Comparison of ENCODE assay signal across 15 cellular contexts in genomic region chr19:1817553-1818179, GRCh38. TPM values are rescaled to one million over a fixed set of nuclear protein-coding genes. Genes with fewer than 3 reads are reported as not detected.
DNase-seq lines count a peak whose midpoint lies in the region; ATAC-seq, FAIRE-seq and TF ChIP-seq lines count a peak whose summit lies in the region.
"Had no signal": no experiment of that assay in that cellular context is flagged by ENCODE, and none has a peak within 500 bp of the region (broad histone marks: within the 10 kb centered on the region; RNA-seq: fewer than 3 reads in every experiment).

No MANE protein-coding gene starts in this region.

- POLR2A ChIA-PET in HepG2 (lab: Yijun Ruan, JAX): no interaction called here

- H3K9ac ChIP-seq in HepG2 (ENCODE audit: insufficient read depth, low read depth, low read length): no peak overlapping the region

- TF ChIP-seq POLR2A in HepG2 (IDR thresholded peaks at IDR 0.05; ENCODE audit: insufficient read depth in 1 of 2, low read depth in 2 of 2, low read length in 2 of 2) (no peak), right lobe of liver (IDR thresholded peaks at IDR 0.05) (no peak)

- DNase-seq in HepG2 (ENCODE audit: low spot score): no peak
- no peak for DNase-seq in right lobe of liver
- peak; percentile 14 for DNase-seq in glutamatergic neuron
- DNase-seq in neural crest cell (ENCODE audit: low read depth, low spot score): no peak
- no peak for DNase-seq in SW 1271 (lab: John Stamatoyannopoulos, UW)
- DNase-seq in GM03348 (ENCODE audit: low spot score): no peak
- DNase-seq: C1 segment of cervical spinal cord; CD4-positive, alpha-beta T cell; DMS79 had no signal

- H3K27ac Mint-ChIP-seq in glutamatergic neuron (ENCODE audit: unreplicated experiment): no peak overlapping the region
- H3K27ac Mint-ChIP-seq in neural crest cell (ENCODE audit: unreplicated experiment): peak overlapping the region; percentile 78
- H3K27ac Mint-ChIP-seq: B cell; CD4-positive, alpha-beta T cell had no signal

- no peak for TF ChIP-seq EP300 in HepG2 (IDR thresholded peaks at IDR 0.05; ENCODE audit: low read depth in 2 of 2, low read length in 2 of 2)
- no peak for TF ChIP-seq EP300 in HepG2 (CRISPR knock-in tag; IDR thresholded peaks at IDR 0.05; ENCODE audit: borderline replicate concordance)

- no peak overlapping the region for H2AFZ ChIP-seq in HepG2 (ENCODE audit: low read length)

- ATAC-seq in HepG2: no peak
- no peak for ATAC-seq in right lobe of liver
- ATAC-seq in HG02885 (IDR thresholded peaks at IDR 0.05; ENCODE audit: poor library complexity, unreplicated experiment): no peak

- FAIRE-seq in HepG2 (lab: Jason Lieb, UNC): no peak
- FAIRE-seq: A204.1, GM12892, H1 had no signal

- H3K9me3 ChIP-seq in HepG2 (ENCODE audit: low read length) (no peaks in the 10 kb centered on the region), right lobe of liver (no peaks in the 10 kb centered on the region)
- H3K9me3 ChIP-seq: HAP-1 had no signal

- no peaks in the 10 kb centered on the region for H3K79me2 ChIP-seq in HepG2 (ENCODE audit: insufficient read depth, low read length)

- H4K20me1 ChIP-seq in HepG2 (ENCODE audit: insufficient read depth, low read length): no peaks in the 10 kb centered on the region

- H3K27me3 Mint-ChIP-seq in glutamatergic neuron (ENCODE audit: unreplicated experiment): peaks cover 7% of the 10 kb centered on the region
- H3K27me3 Mint-ChIP-seq in neural crest cell (ENCODE audit: low read depth): peaks cover 5% of the 10 kb centered on the region
- H3K27me3 Mint-ChIP-seq: B cell; CD4-positive, alpha-beta T cell had no signal

- in situ Hi-C loops in HepG2 (cut with HindIII; ENCODE audit: extremely low pct_ligation_motif_present, low pct_unique_long_range_greater_than_20kb): no loop called here

- H3K4me3 ChIP-seq in HepG2 (replicated peaks in 1 of 3; ENCODE audit: insufficient read depth in 1 of 3, low read depth in 2 of 3, low read length in 3 of 3) (no peak overlapping the region), right lobe of liver (no peak overlapping the region)
- H3K4me3 ChIP-seq: HAP-1 had no signal

- H3K27me3 ChIP-seq in HepG2 (ENCODE audit: control insufficient read depth in 1 of 2, insufficient read depth in 2 of 2, low read length in 2 of 2) (no peaks in the 10 kb centered on the region), right lobe of liver (no peaks in the 10 kb centered on the region)

- H3K4me3 Mint-ChIP-seq in glutamatergic neuron (ENCODE audit: unreplicated experiment) (no peak overlapping the region), neural crest cell (no peak overlapping the region)
- H3K4me3 Mint-ChIP-seq: B cell; CD4-positive, alpha-beta T cell had no signal

- BruUV-seq in HepG2 (replicated peaks; lab: Mats Ljungman, UMichigan): no TSS peak

- no peak overlapping the region for H3K4me2 ChIP-seq in HepG2 (ENCODE audit: low read depth, low read length)

- CTCF ChIA-PET in HepG2 (lab: Yijun Ruan, JAX; ENCODE audit: low intra/inter-chr PET ratio, low total read pairs): no interaction called here

- no peaks in the 10 kb centered on the region for H3K36me3 Mint-ChIP-seq in glutamatergic neuron (ENCODE audit: unreplicated experiment)
- peaks cover 3% of the 10 kb centered on the region for H3K36me3 Mint-ChIP-seq in neural crest cell (ENCODE audit: low read depth)

- peaks cover 5% of the 10 kb centered on the region for H3K9me3 Mint-ChIP-seq in glutamatergic neuron (ENCODE audit: unreplicated experiment)
- no peaks in the 10 kb centered on the region for H3K9me3 Mint-ChIP-seq in neural crest cell
- H3K9me3 Mint-ChIP-seq: CD4-positive, alpha-beta T cell had no signal

- no peak for TF ChIP-seq RAD21 in HepG2 (CRISPR knock-in tag; IDR thresholded peaks at IDR 0.05)

- intact Hi-C loops in HepG2 (cut with micrococcal nuclease; ENCODE audit: unreplicated experiment): no loop called here
- intact Hi-C loops in right lobe of liver (cut with DNase I): no loop called here

- H3K4me1 Mint-ChIP-seq in glutamatergic neuron (ENCODE audit: low read depth, unreplicated experiment): peaks cover 5% of the 10 kb centered on the region
- peaks cover 6% of the 10 kb centered on the region for H3K4me1 Mint-ChIP-seq in neural crest cell

- TF ChIP-seq CTCF in HepG2 (CRISPR knock-in tag; IDR thresholded peaks at IDR 0.05): no peak
- no peak for TF ChIP-seq CTCF in right lobe of liver (IDR thresholded peaks at IDR 0.05)
- no peak for TF ChIP-seq CTCF in glutamatergic neuron (IDR thresholded peaks at IDR 0.05; ENCODE audit: partially characterized antibody, unreplicated experiment)
- no peak for TF ChIP-seq CTCF in neural crest cell (conservative IDR thresholded peaks at IDR 0.05)

- H3K4me1 ChIP-seq in HepG2 (ENCODE audit: insufficient read depth, low read length) (peaks cover 12% of the 10 kb centered on the region), right lobe of liver (peaks cover 0 to 6% (median 0%) of the 10 kb centered on the region in 4 donors)

- no peak overlapping the region for H3K27ac ChIP-seq in HepG2 (ENCODE audit: extremely low read length, insufficient read depth, low read length)
- H3K27ac ChIP-seq in right lobe of liver: no peak overlapping the region

- H3K36me3 ChIP-seq in HepG2 (replicated peaks in 1 of 2; ENCODE audit: control insufficient read depth in 1 of 2, insufficient read depth in 2 of 2, low read length in 2 of 2) (peaks cover 32 to 41% of the 10 kb centered on the region in 2 experiments), right lobe of liver (peaks cover 0 to 64% (median 33%) of the 10 kb centered on the region in 4 donors)

- 98% methylated on average over 10 of the region's 25 CpGs for WGBS in HepG2 (ENCODE audit: low lambda C conversion rate)
- no CpG with 5 or more reads among the region's 25 CpGs for WGBS in right lobe of liver (ENCODE audit: insufficient coverage, low coverage, low lambda C conversion rate, missing lambda C conversion rate)

RNA-seq across cellular contexts. Expression of gene ATP8B3, which starts 5.6 kb away (rescaled TPM):
- total RNA-seq in HepG2 (2016; rRNA removed; fragmentation: Illumina TruSeq; extraction: Trizol): 1.8 and 2.6 TPM in 2 replicates
- 0.35 and 0.40 TPM in 2 replicates for total RNA-seq in HepG2 (2016; cell fraction: cytosol; rRNA removed; fragmentation: Illumina TruSeq; extraction: Trizol; ENCODE audit: low read depth)
- total RNA-seq in HepG2 (2016; cell fraction: insoluble cytoplasmic fraction; rRNA removed; fragmentation: Illumina TruSeq; extraction: Trizol): 1.8 and 2.6 TPM in 2 replicates
- total RNA-seq in HepG2 (2016; cell fraction: membrane; rRNA removed; fragmentation: Illumina TruSeq; extraction: Trizol): 1.2 and 1.7 TPM in 2 replicates
- total RNA-seq in HepG2 (2016; cell fraction: nucleus; rRNA removed; fragmentation: Illumina TruSeq; extraction: Trizol): 1.9 and 3.5 TPM in 2 replicates
- 5.8 and 5.9 TPM in 2 replicates for polyA plus RNA-seq in HepG2 (2011; rRNA removed)
- polyA plus RNA-seq in HepG2 (2011; cell fraction: cytosol; rRNA removed): 3.8 and 4.8 TPM in 2 replicates
- polyA plus RNA-seq in HepG2 (2011; cell fraction: nucleus; rRNA removed): 10.6 and 12.8 TPM in 2 replicates
- polyA plus RNA-seq in HepG2 (2012): 2.4 and 2.5 TPM in 2 replicates
- polyA plus RNA-seq in HepG2 (2016; cell fraction: cytosol; fragmentation: Illumina TruSeq; extraction: Trizol; ENCODE audit: low read depth): 0.36 and 0.59 TPM in 2 replicates
- 1.1 and 2.2 TPM in 2 replicates for polyA plus RNA-seq in HepG2 (2016; cell fraction: insoluble cytoplasmic fraction; fragmentation: Illumina TruSeq; extraction: Trizol; ENCODE audit: low read depth)
- 0.69 and 0.98 TPM in 2 replicates for polyA plus RNA-seq in HepG2 (2016; cell fraction: membrane; fragmentation: Illumina TruSeq; extraction: Trizol; ENCODE audit: low read depth)
- polyA plus RNA-seq in HepG2 (2016; cell fraction: nucleus; fragmentation: Illumina TruSeq; extraction: Trizol; ENCODE audit: insufficient read depth, low read depth): 9.6 and 11.4 TPM in 2 replicates
- 10.3 and 16.8 TPM in 2 replicates for polyA minus RNA-seq in HepG2 (2011; rRNA and poly(A)+ RNA removed; ENCODE audit: low replicate concordance)
- 4.6 and 5.4 TPM in 2 replicates for polyA minus RNA-seq in HepG2 (2011; cell fraction: cytosol; rRNA and poly(A)+ RNA removed)
- 2.7 and 3.0 TPM in 2 replicates for polyA minus RNA-seq in HepG2 (2011; cell fraction: nucleus; rRNA and poly(A)+ RNA removed)
- total RNA-seq in right lobe of liver: 1 to 10 TPM in 5 of 6 experiments, under 1 TPM in 1; 0.86 to 5.7 (median 3.1) TPM
- 2.5 TPM for total RNA-seq in glutamatergic neuron (ENCODE audit: unreplicated experiment)
- total RNA-seq in neural crest cell: 1.1 and 1.5 TPM in 2 replicates

RNA-seq across cellular contexts. Expression of gene REXO1, which starts 30.6 kb away (rescaled TPM):
- total RNA-seq in HepG2 (2016; rRNA removed; fragmentation: Illumina TruSeq; extraction: Trizol): 3.0 and 5.0 TPM in 2 replicates
- 1.1 and 3.2 TPM in 2 replicates for total RNA-seq in HepG2 (2016; cell fraction: cytosol; rRNA removed; fragmentation: Illumina TruSeq; extraction: Trizol; ENCODE audit: low read depth)
- total RNA-seq in HepG2 (2016; cell fraction: insoluble cytoplasmic fraction; rRNA removed; fragmentation: Illumina TruSeq; extraction: Trizol): 4.1 and 5.2 TPM in 2 replicates
- 3.9 and 4.2 TPM in 2 replicates for total RNA-seq in HepG2 (2016; cell fraction: membrane; rRNA removed; fragmentation: Illumina TruSeq; extraction: Trizol)
- total RNA-seq in HepG2 (2016; cell fraction: nucleus; rRNA removed; fragmentation: Illumina TruSeq; extraction: Trizol): 6.0 and 7.6 TPM in 2 replicates
- 11.2 and 13.0 TPM in 2 replicates for polyA plus RNA-seq in HepG2 (2011; rRNA removed)
- polyA plus RNA-seq in HepG2 (2011; cell fraction: cytosol; rRNA removed): 8.7 and 9.8 TPM in 2 replicates
- 91.1 and 123 TPM in 2 replicates for polyA plus RNA-seq in HepG2 (2011; cell fraction: nucleus; rRNA removed)
- 13.8 and 15.4 TPM in 2 replicates for polyA plus RNA-seq in HepG2 (2012)
- 1.7 and 1.8 TPM in 2 replicates for polyA plus RNA-seq in HepG2 (2016; cell fraction: cytosol; fragmentation: Illumina TruSeq; extraction: Trizol; ENCODE audit: low read depth)
- polyA plus RNA-seq in HepG2 (2016; cell fraction: insoluble cytoplasmic fraction; fragmentation: Illumina TruSeq; extraction: Trizol; ENCODE audit: low read depth): 7.3 and 10.0 TPM in 2 replicates
- 5.1 and 5.3 TPM in 2 replicates for polyA plus RNA-seq in HepG2 (2016; cell fraction: membrane; fragmentation: Illumina TruSeq; extraction: Trizol; ENCODE audit: low read depth)
- 39.5 and 44.1 TPM in 2 replicates for polyA plus RNA-seq in HepG2 (2016; cell fraction: nucleus; fragmentation: Illumina TruSeq; extraction: Trizol; ENCODE audit: insufficient read depth, low read depth)
- polyA minus RNA-seq in HepG2 (2011; rRNA and poly(A)+ RNA removed; ENCODE audit: low replicate concordance): 16.3 and 19.1 TPM in 2 replicates
- polyA minus RNA-seq in HepG2 (2011; cell fraction: cytosol; rRNA and poly(A)+ RNA removed): 5.5 and 7.7 TPM in 2 replicates
- 9.3 and 10.8 TPM in 2 replicates for polyA minus RNA-seq in HepG2 (2011; cell fraction: nucleus; rRNA and poly(A)+ RNA removed)
- 10 to 100 TPM in 4 of 6 experiments, 1 to 10 TPM in 2; 8.0 to 17.7 (median 12.6) TPM for total RNA-seq in right lobe of liver
- total RNA-seq in glutamatergic neuron (ENCODE audit: unreplicated experiment): 65.7 TPM
- total RNA-seq in neural crest cell: 40.8 and 45.3 TPM in 2 replicates

RNA-seq across cellular contexts. Expression of gene KLF16, which starts 45.7 kb away (rescaled TPM):
- total RNA-seq in HepG2 (2016; rRNA removed; fragmentation: Illumina TruSeq; extraction: Trizol) (6.2 and 6.7 TPM in 2 replicates), right lobe of liver (10 to 100 TPM in 5 of 6 experiments, 1 to 10 TPM in 1; 9.9 to 23.6 (median 10.8) TPM), glutamatergic neuron (ENCODE audit: unreplicated experiment) (30.6 TPM), neural crest cell (18.9 and 20.7 TPM in 2 replicates)
- total RNA-seq in HepG2 (2016; cell fraction: cytosol; rRNA removed; fragmentation: Illumina TruSeq; extraction: Trizol; ENCODE audit: low read depth): 2.1 and 2.2 TPM in 2 replicates
- 5.5 and 5.9 TPM in 2 replicates for total RNA-seq in HepG2 (2016; cell fraction: insoluble cytoplasmic fraction; rRNA removed; fragmentation: Illumina TruSeq; extraction: Trizol)
- total RNA-seq in HepG2 (2016; cell fraction: membrane; rRNA removed; fragmentation: Illumina TruSeq; extraction: Trizol): 8.3 and 8.9 TPM in 2 replicates
- 4.0 and 4.8 TPM in 2 replicates for total RNA-seq in HepG2 (2016; cell fraction: nucleus; rRNA removed; fragmentation: Illumina TruSeq; extraction: Trizol)
- 3.5 and 4.7 TPM in 2 replicates for polyA plus RNA-seq in HepG2 (2011; rRNA removed)
- 3.7 and 7.0 TPM in 2 replicates for polyA plus RNA-seq in HepG2 (2011; cell fraction: cytosol; rRNA removed)
- polyA plus RNA-seq in HepG2 (2011; cell fraction: nucleus; rRNA removed): 16.7 and 31.9 TPM in 2 replicates
- 8.3 and 9.4 TPM in 2 replicates for polyA plus RNA-seq in HepG2 (2012)
- polyA plus RNA-seq in HepG2 (2016; cell fraction: cytosol; fragmentation: Illumina TruSeq; extraction: Trizol; ENCODE audit: low read depth): 3.2 and 3.4 TPM in 2 replicates
- polyA plus RNA-seq in HepG2 (2016; cell fraction: insoluble cytoplasmic fraction; fragmentation: Illumina TruSeq; extraction: Trizol; ENCODE audit: low read depth): 12.0 and 14.3 TPM in 2 replicates
- 8.9 and 9.3 TPM in 2 replicates for polyA plus RNA-seq in HepG2 (2016; cell fraction: membrane; fragmentation: Illumina TruSeq; extraction: Trizol; ENCODE audit: low read depth)
- 11.4 and 12.0 TPM in 2 replicates for polyA plus RNA-seq in HepG2 (2016; cell fraction: nucleus; fragmentation: Illumina TruSeq; extraction: Trizol; ENCODE audit: insufficient read depth, low read depth)
- polyA minus RNA-seq in HepG2 (2011; rRNA and poly(A)+ RNA removed; ENCODE audit: low replicate concordance): 3.1 and 9.7 TPM in 2 replicates
- polyA minus RNA-seq in HepG2 (2011; cell fraction: cytosol; rRNA and poly(A)+ RNA removed): 8.9 and 15.3 TPM in 2 replicates
- polyA minus RNA-seq in HepG2 (2011; cell fraction: nucleus; rRNA and poly(A)+ RNA removed): 2.1 and 2.2 TPM in 2 replicates
